1 cellular context compared by ENCODE assay signal in genomic region chr17:63780507-63780906, GRCh38.
TF ChIP-seq lines count a peak whose summit lies in the region.

No MANE protein-coding gene starts in this region.

TF ChIP-seq in K562, 482 proteins besides CTCF, POLR2A, EP300 and RAD21:
- TF ChIP-seq ETS1 (conservative IDR thresholded peaks at IDR 0.05; ENCODE audit: control insufficient read depth, low read depth, low read length), result no peak
- peak; percentile 16; the same call in 1 of the 2 replicates for TF ChIP-seq POLR2AphosphoS5 (IDR thresholded peaks at IDR 0.05; ENCODE audit: control insufficient read depth, insufficient read depth, low read depth, low read length)
